Comparison of ENCODE assay signal across 8 cellular contexts in genomic region chr17:62628845-62629555, GRCh38. TPM values are rescaled to one million over a fixed set of nuclear protein-coding genes. Genes with fewer than 3 reads are reported as not detected.
DNase-seq lines count a peak whose midpoint lies in the region; ATAC-seq and TF ChIP-seq lines count a peak whose summit lies in the region.

No MANE protein-coding gene starts in this region.

- H4K20me1 ChIP-seq in SK-N-SH (ENCODE audit: insufficient read depth): peaks cover 52% of the 10 kb centered on the region

- no peak overlapping the region for H2AFZ ChIP-seq in SK-N-SH (ENCODE audit: low read depth)

- POLR2A ChIA-PET in SK-N-SH (lab: Yijun Ruan, JAX): interaction anchor here (0.7 to 1.9 kb wide), 5 partner anchors 9 to 28 kb away, joined by 3 to 8 read pairs (median 5); no protein-coding TSS in a partner anchor

- H3K4me3 ChIP-seq in SK-N-SH (ENCODE audit: low read depth in 2 of 2, low read length in 1 of 2): peak overlapping the region; percentile 87 to 95
- peak overlapping the region; percentile 84 for H3K4me3 ChIP-seq in fibroblast of the aortic adventitia (ENCODE audit: low read depth, low read length)
- H3K4me3 ChIP-seq in rectal smooth muscle tissue (ENCODE audit: low read length): peak overlapping the region; percentile 63

- TF ChIP-seq RAD21 in SK-N-SH (IDR thresholded peaks at IDR 0.05; ENCODE audit: low read length): no peak

- H3K27ac ChIP-seq in SK-N-SH (ENCODE audit: low read depth in 2 of 2, low read length in 1 of 2): peak overlapping the region; percentile 92 to 95
- peak overlapping the region; percentile 40 for H3K27ac ChIP-seq in rectal smooth muscle tissue (ENCODE audit: low read depth, low read length)

- H3K36me3 ChIP-seq in SK-N-SH (replicated peaks in 1 of 2; ENCODE audit: control insufficient read depth in 1 of 2, insufficient read depth in 2 of 2, low read length in 1 of 2): peaks cover 5% of the 10 kb centered on the region in 2 experiments
- H3K36me3 ChIP-seq in rectal smooth muscle tissue (ENCODE audit: control insufficient read depth, insufficient read depth, low read length): no peaks in the 10 kb centered on the region

- no peaks in the 10 kb centered on the region for H3K9me3 ChIP-seq in SK-N-SH

- H3K27me3 ChIP-seq in SK-N-SH (ENCODE audit: insufficient read depth) (no peaks in the 10 kb centered on the region), rectal smooth muscle tissue (ENCODE audit: control insufficient read depth, insufficient read depth, low read length) (peaks cover 7% of the 10 kb centered on the region)

- H3K4me1 ChIP-seq in SK-N-SH (ENCODE audit: control insufficient read depth in 1 of 2, insufficient read depth in 2 of 2, low read depth in 1 of 2, low read length in 1 of 2) (peaks cover 38 to 41% of the 10 kb centered on the region in 2 experiments; a peak in 3 of 4 replicates), rectal smooth muscle tissue (ENCODE audit: control insufficient read depth, insufficient read depth, low read length) (no peaks in the 10 kb centered on the region)

- H3K9ac ChIP-seq in SK-N-SH: peak overlapping the region; percentile 87
- H3K9ac ChIP-seq in rectal smooth muscle tissue (ENCODE audit: low read length): no peak overlapping the region

- H3K79me2 ChIP-seq in SK-N-SH (ENCODE audit: insufficient read depth): peaks cover 85% of the 10 kb centered on the region

- peaks cover 16% of the 10 kb centered on the region for H3F3A ChIP-seq in SK-N-SH (replicated peaks; ENCODE audit: insufficient read depth)

- TF ChIP-seq CTCF in SK-N-SH (IDR thresholded peaks at IDR 0.05) (no peak), fibroblast of the aortic adventitia (IDR thresholded peaks at IDR 0.05; ENCODE audit: insufficient read depth, low read length) (no peak)

- 21% methylated on average over 13 of the region's 18 CpGs for WGBS in SK-N-SH (ENCODE audit: low lambda C conversion rate)

- ATAC-seq in GM18873 (IDR thresholded peaks at IDR 0.05; ENCODE audit: low FRiP score, unreplicated experiment) (no peak), GM19328 (IDR thresholded peaks at IDR 0.05; ENCODE audit: unreplicated experiment) (no peak)

- H3K9me2 ChIP-seq in SK-N-SH: no peaks in the 10 kb centered on the region

- peak overlapping the region; percentile 93 for H3K4me2 ChIP-seq in SK-N-SH

- 0 out of 4 replicates have a peak, but pooled peaks of 1 of the 2 experiments have one; percentile 43 for TF ChIP-seq EP300 in SK-N-SH (IDR thresholded peaks at IDR 0.05; ENCODE audit: borderline replicate concordance in 1 of 2, low read depth in 1 of 2, low read length in 1 of 2)

- peak; percentile 71 for DNase-seq in EH (ENCODE audit: low read depth)
- DNase-seq in SK-N-SH: peak; percentile 90
- peak; percentile 67 for DNase-seq in fibroblast of the aortic adventitia (ENCODE audit: low read depth)
- no peak for DNase-seq in kidney tubule cell (ENCODE audit: low spot score)
- no peak for DNase-seq in activated CD8-positive, alpha-beta memory T cell treated with anti-CD3 and anti-CD28 coated beads, Interleukin-2, amount 50 U/mL, for 48 hours

- CTCF ChIA-PET in SK-N-SH (lab: Yijun Ruan, JAX): interaction anchor here (0.9 to 1.7 kb wide), 6 partner anchors 10 to 778 kb away, joined by 3 to 4 read pairs (median 3); no protein-coding TSS in a partner anchor

TF ChIP-seq in SK-N-SH, 30 proteins besides CTCF, POLR2A, EP300 and RAD21 (continues in another document):
- TF ChIP-seq NRF1 (IDR thresholded peaks at IDR 0.05; ENCODE audit: low read depth, low read length) (peak; percentile 27; the same call in 1 of the 2 replicates), YY1 (IDR thresholded peaks at IDR 0.05; ENCODE audit: low read depth) (no peak), FOXM1 (IDR thresholded peaks at IDR 0.05; ENCODE audit: low read depth) (no peak), RXRA (IDR thresholded peaks at IDR 0.05; ENCODE audit: borderline replicate concordance, low read depth) (no peak), RCOR1 (IDR thresholded peaks at IDR 0.05; ENCODE audit: low read length) (peak; percentile 64; the same call in 1 of the 2 replicates), TAF1 (IDR thresholded peaks at IDR 0.05; ENCODE audit: borderline replicate concordance, low read depth, low read length) (0 out of 2 replicates have a peak, but pooled peaks have one; percentile 2), TEAD4 (IDR thresholded peaks at IDR 0.05; ENCODE audit: borderline replicate concordance, insufficient read depth) (no peak), FOXJ3 (CRISPR knock-in tag; IDR thresholded peaks at IDR 0.05) (peak; percentile 36; the same call in 1 of the 2 replicates), ZBTB33 (IDR thresholded peaks at IDR 0.05; ENCODE audit: borderline replicate concordance, low read depth) (no peak), EZH2phosphoT487 (IDR thresholded peaks at IDR 0.05; ENCODE audit: borderline replicate concordance, low read depth) (no peak), FOSL2 (IDR thresholded peaks at IDR 0.05; ENCODE audit: borderline replicate concordance, low read depth) (no peak), MXI1 (IDR thresholded peaks at IDR 0.05; ENCODE audit: low read depth, low read length) (peak; percentile 76; the same call in 1 of the 2 replicates), CHD2 (IDR thresholded peaks at IDR 0.05; ENCODE audit: low read length, partially characterized antibody) (peak; percentile 67), POLR2AphosphoS5 (IDR thresholded peaks at IDR 0.05; ENCODE audit: low read depth, low read length) (no peak; the same call in 1 of the 2 replicates), GATA2 (CRISPR knock-in tag; IDR thresholded peaks at IDR 0.05) (no peak), JUND (IDR thresholded peaks at IDR 0.05) (no peak), ELF1 (IDR thresholded peaks at IDR 0.05) (no peak), RFX5 (IDR thresholded peaks at IDR 0.05; ENCODE audit: low read length) (no peak; the same call in 1 of the 2 replicates), SMC3 (IDR thresholded peaks at IDR 0.05; ENCODE audit: low read depth, low read length) (no peak), REST (IDR thresholded peaks at IDR 0.05; ENCODE audit: low read depth, low read length) (no peak), USF1 (IDR thresholded peaks at IDR 0.05; ENCODE audit: borderline replicate concordance, low read depth) (no peak)
- TF ChIP-seq, protein P1, sequence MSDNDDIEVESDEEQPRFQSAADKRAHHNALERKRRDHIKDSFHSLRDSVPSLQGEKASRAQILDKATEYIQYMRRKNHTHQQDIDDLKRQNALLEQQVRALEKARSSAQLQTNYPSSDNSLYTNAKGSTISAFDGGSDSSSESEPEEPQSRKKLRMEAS (IDR thresholded peaks at IDR 0.05; ENCODE audit: low read depth): no peak; the same call in none of the 2 replicates

RNA-seq across cellular contexts. Expression of gene MRC2, which starts 1.5 kb away (rescaled TPM):
- 112 and 213 TPM in 2 replicates for polyA plus RNA-seq in SK-N-SH (2012; rRNA removed)
- polyA plus RNA-seq in SK-N-SH (2012; cell fraction: cytosol; rRNA removed): 61.2 and 111 TPM in 2 replicates
- 352 and 390 TPM in 2 replicates for polyA plus RNA-seq in SK-N-SH (2012; cell fraction: nucleus; rRNA removed)
- total RNA-seq in fibroblast of the aortic adventitia (ENCODE audit: low replicate concordance): 170 and 245 TPM in 2 replicates

Comparison
In these comparisons a context has a peak if more than half of its experiments do, and no peak if none do; other contexts are left out.
1. DNase-seq: peak in EH (single experiment), SK-N-SH (single experiment) and fibroblast of the aortic adventitia (single experiment); none in kidney tubule cell (single experiment) and activated CD8-positive, alpha-beta memory T cell treated with anti-CD3 and anti-CD28 coated beads, Interleukin-2, amount 50 U/mL, for 48 hours (single experiment).
2. Peak in every context shown above with its lines, with median percentiles within 50 percentile points of each other: H3K4me3 ChIP-seq.